1 cellular context compared by ENCODE assay signal in genomic region chr19:39400997-39401548, GRCh38.
TF ChIP-seq lines count a peak whose summit lies in the region.

No MANE protein-coding gene starts in this region.

TF ChIP-seq in GM23338, 12 proteins besides CTCF, POLR2A, EP300 and RAD21 (continued from another document):
- TF ChIP-seq, protein P1, sequence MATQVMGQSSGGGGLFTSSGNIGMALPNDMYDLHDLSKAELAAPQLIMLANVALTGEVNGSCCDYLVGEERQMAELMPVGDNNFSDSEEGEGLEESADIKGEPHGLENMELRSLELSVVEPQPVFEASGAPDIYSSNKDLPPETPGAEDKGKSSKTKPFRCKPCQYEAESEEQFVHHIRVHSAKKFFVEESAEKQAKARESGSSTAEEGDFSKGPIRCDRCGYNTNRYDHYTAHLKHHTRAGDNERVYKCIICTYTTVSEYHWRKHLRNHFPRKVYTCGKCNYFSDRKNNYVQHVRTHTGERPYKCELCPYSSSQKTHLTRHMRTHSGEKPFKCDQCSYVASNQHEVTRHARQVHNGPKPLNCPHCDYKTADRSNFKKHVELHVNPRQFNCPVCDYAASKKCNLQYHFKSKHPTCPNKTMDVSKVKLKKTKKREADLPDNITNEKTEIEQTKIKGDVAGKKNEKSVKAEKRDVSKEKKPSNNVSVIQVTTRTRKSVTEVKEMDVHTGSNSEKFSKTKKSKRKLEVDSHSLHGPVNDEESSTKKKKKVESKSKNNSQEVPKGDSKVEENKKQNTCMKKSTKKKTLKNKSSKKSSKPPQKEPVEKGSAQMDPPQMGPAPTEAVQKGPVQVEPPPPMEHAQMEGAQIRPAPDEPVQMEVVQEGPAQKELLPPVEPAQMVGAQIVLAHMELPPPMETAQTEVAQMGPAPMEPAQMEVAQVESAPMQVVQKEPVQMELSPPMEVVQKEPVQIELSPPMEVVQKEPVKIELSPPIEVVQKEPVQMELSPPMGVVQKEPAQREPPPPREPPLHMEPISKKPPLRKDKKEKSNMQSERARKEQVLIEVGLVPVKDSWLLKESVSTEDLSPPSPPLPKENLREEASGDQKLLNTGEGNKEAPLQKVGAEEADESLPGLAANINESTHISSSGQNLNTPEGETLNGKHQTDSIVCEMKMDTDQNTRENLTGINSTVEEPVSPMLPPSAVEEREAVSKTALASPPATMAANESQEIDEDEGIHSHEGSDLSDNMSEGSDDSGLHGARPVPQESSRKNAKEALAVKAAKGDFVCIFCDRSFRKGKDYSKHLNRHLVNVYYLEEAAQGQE (IDR thresholded peaks at IDR 0.05; ENCODE audit: unreplicated experiment), result no peak
- no peak for TF ChIP-seq EZH2phosphoT487 (IDR thresholded peaks at IDR 0.05; ENCODE audit: unreplicated experiment)
- no peak for TF ChIP-seq EZH2 (IDR thresholded peaks at IDR 0.05; ENCODE audit: low read depth, unreplicated experiment)
- no peak for TF ChIP-seq STAT1 (IDR thresholded peaks at IDR 0.05; ENCODE audit: unreplicated experiment)
- no peak for TF ChIP-seq ETS1 (IDR thresholded peaks at IDR 0.05)
- no peak for TF ChIP-seq NANOG (IDR thresholded peaks at IDR 0.05; ENCODE audit: borderline replicate concordance)
- TF ChIP-seq ZNF331 (CRISPR knock-in tag; IDR thresholded peaks at IDR 0.05; ENCODE audit: low read depth), result no peak
- no peak for TF ChIP-seq POLR2AphosphoS5 (IDR thresholded peaks at IDR 0.05; ENCODE audit: low read depth)
TF ChIP-seq in GM23338: peak in this region for 0.
